ENCODE assay signal across 7 cellular contexts in genomic region chr7:4725014-4725951, GRCh38. TPM values are rescaled to one million over a fixed set of nuclear protein-coding genes. Genes with fewer than 3 reads are reported as not detected.
DNase-seq lines count a peak whose midpoint lies in the region; ATAC-seq and TF ChIP-seq lines count a peak whose summit lies in the region.

No MANE protein-coding gene starts in this region.

- peaks cover 9% of the 10 kb centered on the region; the same call in 1 of the 2 replicates for H3K4me1 ChIP-seq in PC-3 (ENCODE audit: insufficient read depth, low read length)
- H3K4me1 ChIP-seq in adrenal gland (replicated peaks in 1 of 2) = peaks cover 22 to 34% of the 10 kb centered on the region in 2 donors

- H3K79me2 ChIP-seq in PC-3 (ENCODE audit: low read length) = peaks cover 59% of the 10 kb centered on the region

- DNase-seq in PC-3 (peak; percentile 60), adrenal gland (peak; percentile 80 to 93 (median 89)), Right ventricle myocardium superior (peak; percentile 86), pons (ENCODE audit: low spot score) (peak; percentile 80), KG1 (lab: John Stamatoyannopoulos, UW) (no peak)

- H3K9ac ChIP-seq in PC-3 (ENCODE audit: low read length) = peak overlapping the region; percentile 73

- intact Hi-C loops in PC-3 (cut with micrococcal nuclease) = loop anchor here (1.0 kb wide), 2 partner anchors 20 to 41 kb away; no protein-coding TSS in a partner anchor
- intact Hi-C loops in adrenal gland (cut with DNase I) = no loop called here
- intact Hi-C loops in Right ventricle myocardium superior (cut with DNase I) = no loop called here

- no peak for TF ChIP-seq CTCF in PC-3 (conservative IDR thresholded peaks at IDR 0.05; ENCODE audit: low read depth, low read length)
- peak in 1 of 6 experiments; percentile 2 for TF ChIP-seq CTCF in adrenal gland (IDR thresholded peaks at IDR 0.05)

- H3F3A ChIP-seq in PC-3 (ENCODE audit: low read length, unreplicated experiment) = no peaks in the 10 kb centered on the region

- BruUV-seq in PC-3 (replicated peaks; lab: Mats Ljungman, UMichigan) = TSS peak; percentile 73

- peak; percentile 59 to 89 for TF ChIP-seq POLR2A in adrenal gland (IDR thresholded peaks at IDR 0.05)

- H3K36me3 ChIP-seq in PC-3 (ENCODE audit: low read depth, low read length) (no peaks in the 10 kb centered on the region), adrenal gland (replicated peaks in 1 of 2) (no peaks in the 10 kb centered on the region)

- ATAC-seq in GM18519 (IDR thresholded peaks at IDR 0.05; ENCODE audit: low FRiP score, unreplicated experiment) = peak; percentile 31
- peak; percentile 69 for ATAC-seq in HG03039 (IDR thresholded peaks at IDR 0.05; ENCODE audit: unreplicated experiment)
- peak; percentile 86 for ATAC-seq in PC-3
- peak; percentile 84 for ATAC-seq in Right ventricle myocardium superior (ENCODE audit: poor library complexity)

- H3K4me2 ChIP-seq in PC-3 (ENCODE audit: low read length) = peak overlapping the region; percentile 86

- no peaks in the 10 kb centered on the region for H3K9me2 ChIP-seq in PC-3 (replicated peaks; ENCODE audit: low read length)

- no peaks in the 10 kb centered on the region for H4K20me1 ChIP-seq in PC-3 (ENCODE audit: low read length)

- CTCF ChIA-PET in PC-3 (lab: Charles Lee) = no interaction called here

- no peaks in the 10 kb centered on the region for H3K9me3 ChIP-seq in PC-3 (ENCODE audit: low read length)
- H3K9me3 ChIP-seq in adrenal gland (replicated peaks in 1 of 3) = no peaks in the 10 kb centered on the region

- WGBS in adrenal gland, 4 donors = 3 to 22% (median 9%) methylated on average over 10 to 50 of the region's 50 CpGs

- H3K27me3 ChIP-seq in PC-3 (ENCODE audit: low read length) (no peaks in the 10 kb centered on the region), adrenal gland (no peaks in the 10 kb centered on the region)

- H3K27ac ChIP-seq in PC-3 (ENCODE audit: low read length) = peak overlapping the region; percentile 64
- H3K27ac ChIP-seq in adrenal gland = peak overlapping the region; percentile 87 to 96 (median 92)

- peak overlapping the region; percentile 73 for H3K4me3 ChIP-seq in PC-3 (ENCODE audit: low read length)
- peak overlapping the region in 2 of 4 donors; percentile 37 to 60 for H3K4me3 ChIP-seq in adrenal gland

- POLR2A ChIA-PET in PC-3 (lab: Charles Lee; ENCODE audit: unreplicated experiment) = interaction anchor here (0.5 to 1.1 kb wide), 2 partner anchors 12 to 51 kb away, joined by 3 read pairs; no protein-coding TSS in a partner anchor

- peak overlapping the region; percentile 67 for H2AFZ ChIP-seq in PC-3 (ENCODE audit: low read length)

RNA-seq across cellular contexts. Expression of gene FOXK1, which starts 43.2 kb away (rescaled TPM):
- total RNA-seq in PC-3 (2014; rRNA removed) (13.2 and 22.8 TPM in 2 replicates), adrenal gland (10 to 100 TPM; 28.4 to 63.1 (median 42.5) TPM), Right ventricle myocardium superior (16.8 TPM)
- polyA plus RNA-seq in adrenal gland = 10 to 100 TPM in 1 of 3 donors, 1 to 10 TPM in 2; 4.8 to 21.3 (median 9.0) TPM

RNA-seq across cellular contexts. Expression of gene AP5Z1, which starts 50.1 kb away (rescaled TPM):
- 36.6 and 59.3 TPM in 2 replicates for total RNA-seq in PC-3 (2014; rRNA removed)
- total RNA-seq in adrenal gland = 10 to 100 TPM; 35.2 to 68.4 (median 49.5) TPM
- 100 to 1,000 TPM in 2 of 3 donors, 1 to 10 TPM in 1; 8.4 to 188 (median 112) TPM for polyA plus RNA-seq in adrenal gland
- 12.7 TPM for total RNA-seq in Right ventricle myocardium superior

Comparison
In these comparisons a context has a peak if more than half of its experiments do, and no peak if none do; other contexts are left out.
1. ATAC-seq: peak in every context shown above with its lines; median percentile 86 in PC-3; 84 in Right ventricle myocardium superior; 69 in HG03039; 31 in GM18519.